Comparison of ENCODE assay signal across 16 cellular contexts in genomic region chr5:73297430-73297829, GRCh38.
DNase-seq lines count a peak whose midpoint lies in the region; ATAC-seq, FAIRE-seq and TF ChIP-seq lines count a peak whose summit lies in the region.
"Had no signal": no experiment of that assay in that cellular context is flagged by ENCODE, and none has a peak within 500 bp of the region (broad histone marks: within the 10 kb centered on the region; RNA-seq: fewer than 3 reads in every experiment).

No MANE protein-coding gene starts in this region.

- ATAC-seq in GM23338 (peak; percentile 3; the same call in 1 of the 3 replicates), GM21576 (IDR thresholded peaks at IDR 0.05; ENCODE audit: unreplicated experiment) (no peak)
- ATAC-seq: CD8-positive, alpha-beta T cell had no signal

- no peak for FAIRE-seq in astrocyte (lab: Jason Lieb, UNC)

- H3K4me1 Mint-ChIP-seq in GM23338 (peaks cover 41% of the 10 kb centered on the region), astrocyte (ENCODE audit: low read depth, unreplicated experiment) (peaks cover 12% of the 10 kb centered on the region), neural progenitor cell (peaks cover 22% of the 10 kb centered on the region), progenitor cell of endocrine pancreas (ENCODE audit: low read depth) (peaks cover 10% of the 10 kb centered on the region)

- no peaks in the 10 kb centered on the region for H3K9me2 ChIP-seq in GM23338 (ENCODE audit: insufficient read depth)

- H3K27me3 ChIP-seq in AG04450 (ENCODE audit: control insufficient read depth, insufficient read depth, low read length) (peaks cover 6% of the 10 kb centered on the region), GM23338 (ENCODE audit: insufficient read depth) (peaks cover 100% of the 10 kb centered on the region), astrocyte (ENCODE audit: insufficient read depth, low read length) (peaks cover 57% of the 10 kb centered on the region), neural progenitor cell (peaks cover 99% of the 10 kb centered on the region)

- H3K9me3 ChIP-seq in AG04450 (ENCODE audit: control insufficient read depth, insufficient read depth, low read length) (peaks cover 11% of the 10 kb centered on the region; the same call in 1 of the 2 replicates), astrocyte (ENCODE audit: insufficient read depth, low read depth, low read length) (no peaks in the 10 kb centered on the region), neural progenitor cell (ENCODE audit: low read depth) (no peaks in the 10 kb centered on the region)

- DNase-seq in AG04450 (ENCODE audit: low read depth, low spot score): no peak
- no peak for DNase-seq in GM23338 (ENCODE audit: low spot score)
- no peak for DNase-seq in astrocyte (ENCODE audit: low read depth)
- DNase-seq in neural progenitor cell (ENCODE audit: low spot score): no peak
- DNase-seq in NCI-H226: no peak
- no peak for DNase-seq in progenitor cell of endocrine pancreas (ENCODE audit: low spot score, unreplicated experiment)
- DNase-seq: CD8-positive, alpha-beta T cell; NCI-H1105 treated with DMSO at 0.1 percent for 48 hours; NCI-H187; NCI-H345; NCI-H69; NK-92 treated with Interleukin-12 subunit alpha and Interleukin-12 subunit beta, amount 100 ng/mL, for 24 hours; RPMI8226 had no signal

- H3K4me3 ChIP-seq in AG04450 (ENCODE audit: low read depth, low read length) (no peak overlapping the region), GM23338 (peak overlapping the region; percentile 55), astrocyte (ENCODE audit: insufficient read depth, low read depth, low read length) (no peak overlapping the region), neural progenitor cell (no peak overlapping the region)

- H3K4me1 ChIP-seq in GM23338 (ENCODE audit: insufficient read depth): peaks cover 63% of the 10 kb centered on the region
- H3K4me1 ChIP-seq in astrocyte (ENCODE audit: insufficient read depth, low read length): peaks cover 37% of the 10 kb centered on the region
- H3K4me1 ChIP-seq in neural progenitor cell: peaks cover 33% of the 10 kb centered on the region
- H3K4me1 ChIP-seq: BLaER1 had no signal

- CTCF ChIA-PET in AG04450 (lab: Charles Lee): interaction anchor here (1.2 to 2.2 kb wide), 5 partner anchors 11 to 154 kb away, joined by 3 to 7 read pairs (median 3); no protein-coding TSS in a partner anchor

- H3K4me2 ChIP-seq in GM23338 (peak overlapping the region; percentile 85), astrocyte (ENCODE audit: low read length) (peak overlapping the region; percentile 64), neural progenitor cell (no peak overlapping the region)
- H3K4me2 ChIP-seq: BLaER1 had no signal

- H2AFZ ChIP-seq in GM23338 (no peak overlapping the region; the same call in 1 of the 2 replicates), astrocyte (ENCODE audit: low read depth, low read length) (no peak overlapping the region), neural progenitor cell (replicated peaks) (no peak overlapping the region)

- H3K9ac ChIP-seq in astrocyte (ENCODE audit: low read length) (no peak overlapping the region), neural progenitor cell (no peak overlapping the region)
- H3K9ac ChIP-seq: BLaER1 had no signal

- no peak overlapping the region for H3K27ac Mint-ChIP-seq in GM23338
- H3K27ac Mint-ChIP-seq in astrocyte (ENCODE audit: unreplicated experiment): peak overlapping the region; percentile 72
- H3K27ac Mint-ChIP-seq in neural progenitor cell: no peak overlapping the region
- H3K27ac Mint-ChIP-seq in progenitor cell of endocrine pancreas: no peak overlapping the region
- H3K27ac Mint-ChIP-seq: CD8-positive, alpha-beta T cell had no signal

- H3K4me3 Mint-ChIP-seq in GM23338: peak overlapping the region; percentile 69
- no peak overlapping the region for H3K4me3 Mint-ChIP-seq in astrocyte (ENCODE audit: unreplicated experiment)
- peak overlapping the region; percentile 61 for H3K4me3 Mint-ChIP-seq in neural progenitor cell
- H3K4me3 Mint-ChIP-seq in progenitor cell of endocrine pancreas (ENCODE audit: low read depth): no peak overlapping the region
- H3K4me3 Mint-ChIP-seq: CD8-positive, alpha-beta T cell had no signal

- H3K9me3 Mint-ChIP-seq in GM23338 (peaks cover 6% of the 10 kb centered on the region; the same call in 2 of the 3 replicates), astrocyte (ENCODE audit: unreplicated experiment) (peaks cover 34% of the 10 kb centered on the region), neural progenitor cell (peaks cover 3% of the 10 kb centered on the region), progenitor cell of endocrine pancreas (ENCODE audit: low read depth) (no peaks in the 10 kb centered on the region)
- H3K9me3 Mint-ChIP-seq: CD8-positive, alpha-beta T cell; IgD-negative memory B cell had no signal

- H3K36me3 Mint-ChIP-seq in GM23338 (ENCODE audit: low read depth): no peaks in the 10 kb centered on the region
- peaks cover 4% of the 10 kb centered on the region for H3K36me3 Mint-ChIP-seq in astrocyte (ENCODE audit: low read depth, unreplicated experiment)
- no peaks in the 10 kb centered on the region for H3K36me3 Mint-ChIP-seq in neural progenitor cell
- H3K36me3 Mint-ChIP-seq in progenitor cell of endocrine pancreas (ENCODE audit: insufficient read depth): no peaks in the 10 kb centered on the region
- H3K36me3 Mint-ChIP-seq: CD8-positive, alpha-beta T cell had no signal

- H3K27ac ChIP-seq in AG04450 (ENCODE audit: low read depth, low read length) (no peak overlapping the region), GM23338 (ENCODE audit: low read depth) (no peak overlapping the region), astrocyte (ENCODE audit: low read depth, low read length) (no peak overlapping the region), neural progenitor cell (no peak overlapping the region)
- H3K27ac ChIP-seq: BLaER1 had no signal

- POLR2A ChIA-PET in AG04450 (lab: Yijun Ruan, JAX): no interaction called here

- 0 out of 2 replicates have a peak, but pooled peaks have one; percentile 8 for TF ChIP-seq CTCF in AG04450 (IDR thresholded peaks at IDR 0.05; ENCODE audit: low read depth, low read length)
- TF ChIP-seq CTCF in GM23338 (conservative IDR thresholded peaks at IDR 0.05; ENCODE audit: low read depth in 2 of 2): no peak
- TF ChIP-seq CTCF in astrocyte (IDR thresholded peaks at IDR 0.05; ENCODE audit: insufficient read depth, low read depth, low read length): no peak
- peak; percentile 5 for TF ChIP-seq CTCF in neural progenitor cell (IDR thresholded peaks at IDR 0.05)
- TF ChIP-seq CTCF in progenitor cell of endocrine pancreas (IDR thresholded peaks at IDR 0.05; ENCODE audit: unreplicated experiment): no peak

- H3K27me3 Mint-ChIP-seq in GM23338 (ENCODE audit: insufficient read depth, low read depth, poor library complexity) (peaks cover 80% of the 10 kb centered on the region), astrocyte (ENCODE audit: low read depth, unreplicated experiment) (peaks cover 89% of the 10 kb centered on the region), neural progenitor cell (ENCODE audit: insufficient read depth, low read depth) (peaks cover 64% of the 10 kb centered on the region), progenitor cell of endocrine pancreas (peaks cover 87% of the 10 kb centered on the region)

- no peaks in the 10 kb centered on the region for H3K79me2 ChIP-seq in GM23338 (replicated peaks; ENCODE audit: insufficient read depth)
- H3K79me2 ChIP-seq in astrocyte (ENCODE audit: insufficient read depth, low read length): no peaks in the 10 kb centered on the region
- no peaks in the 10 kb centered on the region for H3K79me2 ChIP-seq in neural progenitor cell (ENCODE audit: low read depth)

- H4K20me1 ChIP-seq in GM23338 (replicated peaks; ENCODE audit: insufficient read depth): peaks cover 28% of the 10 kb centered on the region
- H4K20me1 ChIP-seq in astrocyte (ENCODE audit: insufficient read depth, low read length): peaks cover 4% of the 10 kb centered on the region
- H4K20me1 ChIP-seq in neural progenitor cell (ENCODE audit: low read depth): peaks cover 60% of the 10 kb centered on the region
- H4K20me1 ChIP-seq: BLaER1 had no signal

- H3K36me3 ChIP-seq in GM23338 (ENCODE audit: insufficient read depth) (no peaks in the 10 kb centered on the region), astrocyte (ENCODE audit: insufficient read depth, low read length) (no peaks in the 10 kb centered on the region), neural progenitor cell (no peaks in the 10 kb centered on the region)
- H3K36me3 ChIP-seq: BLaER1 had no signal

- H3F3A ChIP-seq in GM23338 (replicated peaks; ENCODE audit: low read depth): peaks cover 25% of the 10 kb centered on the region
- H3F3A ChIP-seq in neural progenitor cell (ENCODE audit: low read depth): peaks cover 20% of the 10 kb centered on the region

TF ChIP-seq in GM23338, 12 proteins besides CTCF, POLR2A, EP300 and RAD21:
- TF ChIP-seq EZH2 (IDR thresholded peaks at IDR 0.05; ENCODE audit: low read depth, unreplicated experiment): peak; percentile 74
- TF ChIP-seq ZNF114 (CRISPR knock-in tag; IDR thresholded peaks at IDR 0.05): no peak

Comparison
In these comparisons a context has a peak if more than half of its experiments do, and no peak if none do; other contexts are left out.
1. CTCF ChIP-seq: peak in AG04450 (single experiment) and neural progenitor cell (single experiment); none in GM23338 (0 of 2), astrocyte (single experiment) and progenitor cell of endocrine pancreas (single experiment).
2. H3K4me3 Mint-ChIP-seq: peak in GM23338 (single experiment) and neural progenitor cell (single experiment); none in astrocyte (single experiment) and progenitor cell of endocrine pancreas (single experiment).